1 cellular context compared by ENCODE assay signal in the genomic region with DNA sequence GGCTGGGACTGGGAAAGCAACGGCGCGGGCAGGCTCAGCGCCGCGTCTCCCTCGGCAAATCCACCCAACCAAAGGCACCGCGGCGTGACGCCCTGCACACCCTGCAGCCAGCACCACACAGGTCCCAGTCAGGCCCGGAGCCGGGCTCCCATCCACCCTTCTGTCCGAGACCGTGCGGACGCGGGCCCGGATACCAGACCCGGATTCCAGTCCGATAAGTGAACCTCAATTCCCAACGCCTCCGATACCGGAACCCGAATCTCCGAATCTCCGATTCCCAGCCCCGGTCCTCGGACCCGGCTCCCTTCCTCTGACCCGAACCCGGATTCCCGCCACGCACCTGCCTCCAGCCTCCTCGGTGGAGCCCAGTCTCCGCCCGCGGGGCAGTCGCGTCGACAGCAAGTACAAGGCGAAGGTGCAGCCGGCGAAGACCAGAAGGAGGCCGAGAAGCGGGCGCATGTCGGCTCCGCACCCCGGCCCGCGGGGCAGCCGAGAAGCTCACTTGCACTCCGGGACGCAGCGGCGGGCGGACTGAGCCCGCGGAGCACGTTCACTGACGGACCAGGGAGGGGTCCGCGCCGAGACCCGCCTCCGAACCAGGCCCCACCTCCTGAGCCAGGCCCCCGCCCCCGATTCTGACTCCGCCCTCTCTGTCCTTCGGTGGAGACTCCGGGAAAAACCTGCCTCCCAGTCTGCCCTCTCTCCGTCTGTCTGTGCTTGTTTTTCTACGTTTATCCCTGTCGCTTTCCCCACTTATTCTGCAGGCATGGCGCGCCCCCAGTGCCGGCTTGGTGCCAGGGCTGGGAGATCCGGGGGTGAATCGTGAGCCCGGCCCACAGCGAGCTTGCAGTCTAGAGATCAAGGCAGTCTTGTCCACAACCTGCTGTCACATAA.
A peak's percentile ranks its signal among the peaks of the same experiment; 100 is the strongest.
TF ChIP-seq lines count a peak whose summit lies in the region.

A gene (minus strand): TSS at position 533 of the 894 bp plus-strand sequence. CDS start 74 bp downstream, at position 459.

TF ChIP-seq in HepG2, 621 proteins besides CTCF, POLR2A, EP300 and RAD21 (continued from another document and continues in another):
- TF ChIP-seq, protein P1, sequence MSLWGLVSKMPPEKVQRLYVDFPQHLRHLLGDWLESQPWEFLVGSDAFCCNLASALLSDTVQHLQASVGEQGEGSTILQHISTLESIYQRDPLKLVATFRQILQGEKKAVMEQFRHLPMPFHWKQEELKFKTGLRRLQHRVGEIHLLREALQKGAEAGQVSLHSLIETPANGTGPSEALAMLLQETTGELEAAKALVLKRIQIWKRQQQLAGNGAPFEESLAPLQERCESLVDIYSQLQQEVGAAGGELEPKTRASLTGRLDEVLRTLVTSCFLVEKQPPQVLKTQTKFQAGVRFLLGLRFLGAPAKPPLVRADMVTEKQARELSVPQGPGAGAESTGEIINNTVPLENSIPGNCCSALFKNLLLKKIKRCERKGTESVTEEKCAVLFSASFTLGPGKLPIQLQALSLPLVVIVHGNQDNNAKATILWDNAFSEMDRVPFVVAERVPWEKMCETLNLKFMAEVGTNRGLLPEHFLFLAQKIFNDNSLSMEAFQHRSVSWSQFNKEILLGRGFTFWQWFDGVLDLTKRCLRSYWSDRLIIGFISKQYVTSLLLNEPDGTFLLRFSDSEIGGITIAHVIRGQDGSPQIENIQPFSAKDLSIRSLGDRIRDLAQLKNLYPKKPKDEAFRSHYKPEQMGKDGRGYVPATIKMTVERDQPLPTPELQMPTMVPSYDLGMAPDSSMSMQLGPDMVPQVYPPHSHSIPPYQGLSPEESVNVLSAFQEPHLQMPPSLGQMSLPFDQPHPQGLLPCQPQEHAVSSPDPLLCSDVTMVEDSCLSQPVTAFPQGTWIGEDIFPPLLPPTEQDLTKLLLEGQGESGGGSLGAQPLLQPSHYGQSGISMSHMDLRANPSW (CRISPR knock-in tag; IDR thresholded peaks at IDR 0.05; ENCODE audit: borderline replicate concordance), result 0 out of 2 replicates have a peak, but pooled peaks have one; percentile 64
- 0 out of 2 replicates have a peak, but pooled peaks have one; percentile 22 for TF ChIP-seq ZNF773 (CRISPR knock-in tag; IDR thresholded peaks at IDR 0.05; ENCODE audit: borderline replicate concordance)
- peak; percentile 81; the same call in 1 of the 2 replicates for TF ChIP-seq GTF2F1 (IDR thresholded peaks at IDR 0.05; ENCODE audit: low read length)
- 0 out of 2 replicates have a peak, but pooled peaks have one; percentile 57 for TF ChIP-seq ARNTL (CRISPR knock-in tag; IDR thresholded peaks at IDR 0.05)
- no peak for TF ChIP-seq MED8 (CRISPR knock-in tag; IDR thresholded peaks at IDR 0.05; ENCODE audit: insufficient replicate concordance)
- peak; percentile 23; the same call in 1 of the 2 replicates for TF ChIP-seq ZNF367 (CRISPR knock-in tag; IDR thresholded peaks at IDR 0.05; ENCODE audit: borderline replicate concordance)
- TF ChIP-seq TOE1 (CRISPR knock-in tag; IDR thresholded peaks at IDR 0.05), result peak; percentile 82
- TF ChIP-seq SNAI1 (CRISPR knock-in tag; IDR thresholded peaks at IDR 0.05; ENCODE audit: borderline replicate concordance), result no peak
- TF ChIP-seq ZNF841 (CRISPR knock-in tag; IDR thresholded peaks at IDR 0.05; ENCODE audit: borderline replicate concordance), result no peak
- TF ChIP-seq ZNF749 (CRISPR knock-in tag; IDR thresholded peaks at IDR 0.05; ENCODE audit: borderline replicate concordance), result no peak; the same call in 1 of the 2 replicates
- TF ChIP-seq NR2F6 (IDR thresholded peaks at IDR 0.05), result no peak
- TF ChIP-seq NR2F6 (CRISPR knock-in tag; IDR thresholded peaks at IDR 0.05), result peak; percentile 44; the same call in 1 of the 2 replicates
- TF ChIP-seq ZNF335 (CRISPR knock-in tag; IDR thresholded peaks at IDR 0.05), result 0 out of 2 replicates have a peak, but pooled peaks have one; percentile 64
- TF ChIP-seq, protein P2, sequence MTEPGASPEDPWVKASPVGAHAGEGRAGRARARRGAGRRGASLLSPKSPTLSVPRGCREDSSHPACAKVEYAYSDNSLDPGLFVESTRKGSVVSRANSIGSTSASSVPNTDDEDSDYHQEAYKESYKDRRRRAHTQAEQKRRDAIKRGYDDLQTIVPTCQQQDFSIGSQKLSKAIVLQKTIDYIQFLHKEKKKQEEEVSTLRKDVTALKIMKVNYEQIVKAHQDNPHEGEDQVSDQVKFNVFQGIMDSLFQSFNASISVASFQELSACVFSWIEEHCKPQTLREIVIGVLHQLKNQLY (CRISPR knock-in tag; IDR thresholded peaks at IDR 0.05), result no peak
- no peak for TF ChIP-seq ZNF253 (CRISPR knock-in tag; IDR thresholded peaks at IDR 0.05; ENCODE audit: borderline replicate concordance)
- TF ChIP-seq TBX2 (CRISPR knock-in tag; IDR thresholded peaks at IDR 0.05; ENCODE audit: borderline replicate concordance), result peak; percentile 92
- 0 out of 2 replicates have a peak, but pooled peaks have one; percentile 88 for TF ChIP-seq ZNF260 (CRISPR knock-in tag; IDR thresholded peaks at IDR 0.05; ENCODE audit: borderline replicate concordance, low read depth)
- TF ChIP-seq, protein P3, sequence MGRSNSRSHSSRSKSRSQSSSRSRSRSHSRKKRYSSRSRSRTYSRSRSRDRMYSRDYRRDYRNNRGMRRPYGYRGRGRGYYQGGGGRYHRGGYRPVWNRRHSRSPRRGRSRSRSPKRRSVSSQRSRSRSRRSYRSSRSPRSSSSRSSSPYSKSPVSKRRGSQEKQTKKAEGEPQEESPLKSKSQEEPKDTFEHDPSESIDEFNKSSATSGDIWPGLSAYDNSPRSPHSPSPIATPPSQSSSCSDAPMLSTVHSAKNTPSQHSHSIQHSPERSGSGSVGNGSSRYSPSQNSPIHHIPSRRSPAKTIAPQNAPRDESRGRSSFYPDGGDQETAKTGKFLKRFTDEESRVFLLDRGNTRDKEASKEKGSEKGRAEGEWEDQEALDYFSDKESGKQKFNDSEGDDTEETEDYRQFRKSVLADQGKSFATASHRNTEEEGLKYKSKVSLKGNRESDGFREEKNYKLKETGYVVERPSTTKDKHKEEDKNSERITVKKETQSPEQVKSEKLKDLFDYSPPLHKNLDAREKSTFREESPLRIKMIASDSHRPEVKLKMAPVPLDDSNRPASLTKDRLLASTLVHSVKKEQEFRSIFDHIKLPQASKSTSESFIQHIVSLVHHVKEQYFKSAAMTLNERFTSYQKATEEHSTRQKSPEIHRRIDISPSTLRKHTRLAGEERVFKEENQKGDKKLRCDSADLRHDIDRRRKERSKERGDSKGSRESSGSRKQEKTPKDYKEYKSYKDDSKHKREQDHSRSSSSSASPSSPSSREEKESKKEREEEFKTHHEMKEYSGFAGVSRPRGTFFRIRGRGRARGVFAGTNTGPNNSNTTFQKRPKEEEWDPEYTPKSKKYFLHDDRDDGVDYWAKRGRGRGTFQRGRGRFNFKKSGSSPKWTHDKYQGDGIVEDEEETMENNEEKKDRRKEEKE (IDR thresholded peaks at IDR 0.05), result no peak
- no peak for TF ChIP-seq ZNF644 (CRISPR knock-in tag; IDR thresholded peaks at IDR 0.05; ENCODE audit: low read depth)
- TF ChIP-seq SRF (IDR thresholded peaks at IDR 0.05; ENCODE audit: low read depth, low read length), result peak; percentile 53; the same call in 1 of the 2 replicates
- TF ChIP-seq MIER2 (CRISPR knock-in tag; IDR thresholded peaks at IDR 0.05), result peak; percentile 51; the same call in 1 of the 2 replicates
- TF ChIP-seq MTA1 (CRISPR knock-in tag; IDR thresholded peaks at IDR 0.05; ENCODE audit: borderline replicate concordance), result peak; percentile 80
- TF ChIP-seq, protein P4, sequence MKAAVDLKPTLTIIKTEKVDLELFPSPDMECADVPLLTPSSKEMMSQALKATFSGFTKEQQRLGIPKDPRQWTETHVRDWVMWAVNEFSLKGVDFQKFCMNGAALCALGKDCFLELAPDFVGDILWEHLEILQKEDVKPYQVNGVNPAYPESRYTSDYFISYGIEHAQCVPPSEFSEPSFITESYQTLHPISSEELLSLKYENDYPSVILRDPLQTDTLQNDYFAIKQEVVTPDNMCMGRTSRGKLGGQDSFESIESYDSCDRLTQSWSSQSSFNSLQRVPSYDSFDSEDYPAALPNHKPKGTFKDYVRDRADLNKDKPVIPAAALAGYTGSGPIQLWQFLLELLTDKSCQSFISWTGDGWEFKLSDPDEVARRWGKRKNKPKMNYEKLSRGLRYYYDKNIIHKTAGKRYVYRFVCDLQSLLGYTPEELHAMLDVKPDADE (CRISPR knock-in tag; IDR thresholded peaks at IDR 0.05), result no peak; the same call in 1 of the 2 replicates
- peak; percentile 95 for TF ChIP-seq KAT8 (CRISPR knock-in tag; IDR thresholded peaks at IDR 0.05)
- TF ChIP-seq, protein P5, sequence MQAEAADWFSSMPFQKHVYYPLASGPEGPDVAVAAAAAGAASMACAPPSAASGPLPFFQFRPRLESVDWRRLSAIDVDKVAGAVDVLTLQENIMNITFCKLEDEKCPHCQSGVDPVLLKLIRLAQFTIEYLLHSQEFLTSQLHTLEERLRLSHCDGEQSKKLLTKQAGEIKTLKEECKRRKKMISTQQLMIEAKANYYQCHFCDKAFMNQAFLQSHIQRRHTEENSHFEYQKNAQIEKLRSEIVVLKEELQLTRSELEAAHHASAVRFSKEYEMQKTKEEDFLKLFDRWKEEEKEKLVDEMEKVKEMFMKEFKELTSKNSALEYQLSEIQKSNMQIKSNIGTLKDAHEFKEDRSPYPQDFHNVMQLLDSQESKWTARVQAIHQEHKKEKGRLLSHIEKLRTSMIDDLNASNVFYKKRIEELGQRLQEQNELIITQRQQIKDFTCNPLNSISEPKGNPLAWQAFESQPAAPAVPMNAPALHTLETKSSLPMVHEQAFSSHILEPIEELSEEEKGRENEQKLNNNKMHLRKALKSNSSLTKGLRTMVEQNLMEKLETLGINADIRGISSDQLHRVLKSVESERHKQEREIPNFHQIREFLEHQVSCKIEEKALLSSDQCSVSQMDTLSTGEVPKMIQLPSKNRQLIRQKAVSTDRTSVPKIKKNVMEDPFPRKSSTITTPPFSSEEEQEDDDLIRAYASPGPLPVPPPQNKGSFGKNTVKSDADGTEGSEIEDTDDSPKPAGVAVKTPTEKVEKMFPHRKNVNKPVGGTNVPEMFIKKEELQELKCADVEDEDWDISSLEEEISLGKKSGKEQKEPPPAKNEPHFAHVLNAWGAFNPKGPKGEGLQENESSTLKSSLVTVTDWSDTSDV (CRISPR knock-in tag; IDR thresholded peaks at IDR 0.05), result no peak
- TF ChIP-seq ZNF350 (CRISPR knock-in tag; IDR thresholded peaks at IDR 0.05; ENCODE audit: borderline replicate concordance, low read depth), result peak; percentile 99
- peak; percentile 86 for TF ChIP-seq ZNF605 (CRISPR knock-in tag; IDR thresholded peaks at IDR 0.05)
- no peak for TF ChIP-seq HDAC6 (IDR thresholded peaks at IDR 0.05; ENCODE audit: low read depth, low read length)
- TF ChIP-seq, protein P6, sequence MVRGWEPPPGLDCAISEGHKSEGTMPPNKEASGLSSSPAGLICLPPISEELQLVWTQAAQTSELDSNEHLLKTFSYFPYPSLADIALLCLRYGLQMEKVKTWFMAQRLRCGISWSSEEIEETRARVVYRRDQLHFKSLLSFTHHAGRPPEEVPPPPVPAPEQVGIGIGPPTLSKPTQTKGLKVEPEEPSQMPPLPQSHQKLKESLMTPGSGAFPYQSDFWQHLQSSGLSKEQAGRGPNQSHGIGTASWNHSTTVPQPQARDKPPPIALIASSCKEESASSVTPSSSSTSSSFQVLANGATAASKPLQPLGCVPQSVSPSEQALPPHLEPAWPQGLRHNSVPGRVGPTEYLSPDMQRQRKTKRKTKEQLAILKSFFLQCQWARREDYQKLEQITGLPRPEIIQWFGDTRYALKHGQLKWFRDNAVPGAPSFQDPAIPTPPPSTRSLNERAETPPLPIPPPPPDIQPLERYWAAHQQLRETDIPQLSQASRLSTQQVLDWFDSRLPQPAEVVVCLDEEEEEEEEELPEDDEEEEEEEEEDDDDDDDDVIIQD (CRISPR knock-in tag; IDR thresholded peaks at IDR 0.05; ENCODE audit: low read depth), result 0 out of 2 replicates have a peak, but pooled peaks have one; percentile 53
- no peak for TF ChIP-seq NR3C1 (CRISPR knock-in tag; IDR thresholded peaks at IDR 0.05)
- TF ChIP-seq ZSCAN29 (CRISPR knock-in tag; conservative IDR thresholded peaks at IDR 0.05), result peak; percentile 98
- no peak for TF ChIP-seq ZNF382 (CRISPR knock-in tag; IDR thresholded peaks at IDR 0.05; ENCODE audit: borderline replicate concordance)
- TF ChIP-seq TP53 (CRISPR knock-in tag; conservative IDR thresholded peaks at IDR 0.05), result no peak
- peak; percentile 84; the same call in 1 of the 2 replicates for TF ChIP-seq ZNF670 (CRISPR knock-in tag; IDR thresholded peaks at IDR 0.05; ENCODE audit: borderline replicate concordance)
- TF ChIP-seq, protein P7, sequence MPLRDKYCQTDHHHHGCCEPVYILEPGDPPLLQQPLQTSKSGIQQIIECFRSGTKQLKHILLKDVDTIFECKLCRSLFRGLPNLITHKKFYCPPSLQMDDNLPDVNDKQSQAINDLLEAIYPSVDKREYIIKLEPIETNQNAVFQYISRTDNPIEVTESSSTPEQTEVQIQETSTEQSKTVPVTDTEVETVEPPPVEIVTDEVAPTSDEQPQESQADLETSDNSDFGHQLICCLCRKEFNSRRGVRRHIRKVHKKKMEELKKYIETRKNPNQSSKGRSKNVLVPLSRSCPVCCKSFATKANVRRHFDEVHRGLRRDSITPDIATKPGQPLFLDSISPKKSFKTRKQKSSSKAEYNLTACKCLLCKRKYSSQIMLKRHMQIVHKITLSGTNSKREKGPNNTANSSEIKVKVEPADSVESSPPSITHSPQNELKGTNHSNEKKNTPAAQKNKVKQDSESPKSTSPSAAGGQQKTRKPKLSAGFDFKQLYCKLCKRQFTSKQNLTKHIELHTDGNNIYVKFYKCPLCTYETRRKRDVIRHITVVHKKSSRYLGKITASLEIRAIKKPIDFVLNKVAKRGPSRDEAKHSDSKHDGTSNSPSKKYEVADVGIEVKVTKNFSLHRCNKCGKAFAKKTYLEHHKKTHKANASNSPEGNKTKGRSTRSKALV (CRISPR knock-in tag; IDR thresholded peaks at IDR 0.05), result peak; percentile 88
- peak; percentile 69 for TF ChIP-seq HMG20B (CRISPR knock-in tag; conservative IDR thresholded peaks at IDR 0.05)
- no peak for TF ChIP-seq ZKSCAN1 (IDR thresholded peaks at IDR 0.05; ENCODE audit: low read length)
- TF ChIP-seq, protein P8, sequence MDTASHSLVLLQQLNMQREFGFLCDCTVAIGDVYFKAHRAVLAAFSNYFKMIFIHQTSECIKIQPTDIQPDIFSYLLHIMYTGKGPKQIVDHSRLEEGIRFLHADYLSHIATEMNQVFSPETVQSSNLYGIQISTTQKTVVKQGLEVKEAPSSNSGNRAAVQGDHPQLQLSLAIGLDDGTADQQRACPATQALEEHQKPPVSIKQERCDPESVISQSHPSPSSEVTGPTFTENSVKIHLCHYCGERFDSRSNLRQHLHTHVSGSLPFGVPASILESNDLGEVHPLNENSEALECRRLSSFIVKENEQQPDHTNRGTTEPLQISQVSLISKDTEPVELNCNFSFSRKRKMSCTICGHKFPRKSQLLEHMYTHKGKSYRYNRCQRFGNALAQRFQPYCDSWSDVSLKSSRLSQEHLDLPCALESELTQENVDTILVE (CRISPR knock-in tag; IDR thresholded peaks at IDR 0.05), result peak; percentile 76; the same call in 1 of the 2 replicates
- no peak for TF ChIP-seq MBD4 (IDR thresholded peaks at IDR 0.05; ENCODE audit: borderline replicate concordance, low read length)
- no peak for TF ChIP-seq PTBP1 (IDR thresholded peaks at IDR 0.05; ENCODE audit: low read depth, low read length, poor library complexity, severe bottlenecking)
- peak; percentile 65; the same call in 1 of the 2 replicates for TF ChIP-seq ETV6 (CRISPR knock-in tag; conservative IDR thresholded peaks at IDR 0.05)
- 0 out of 2 replicates have a peak, but pooled peaks have one; percentile 37 for TF ChIP-seq HNRNPL (IDR thresholded peaks at IDR 0.05; ENCODE audit: low read depth, low read length)
- TF ChIP-seq PAWR (CRISPR knock-in tag; IDR thresholded peaks at IDR 0.05; ENCODE audit: borderline replicate concordance), result no peak; the same call in 1 of the 2 replicates
- TF ChIP-seq KLF9 (CRISPR knock-in tag; IDR thresholded peaks at IDR 0.05; ENCODE audit: low read depth), result no peak
- peak; percentile 72 for TF ChIP-seq MXD4 (CRISPR knock-in tag; IDR thresholded peaks at IDR 0.05)
- TF ChIP-seq CBX1 (IDR thresholded peaks at IDR 0.05; ENCODE audit: low read depth), result peak; percentile 94
- no peak for TF ChIP-seq ZNF264 (CRISPR knock-in tag; IDR thresholded peaks at IDR 0.05)
